1 cellular context compared by ENCODE assay signal in the genomic region with DNA sequence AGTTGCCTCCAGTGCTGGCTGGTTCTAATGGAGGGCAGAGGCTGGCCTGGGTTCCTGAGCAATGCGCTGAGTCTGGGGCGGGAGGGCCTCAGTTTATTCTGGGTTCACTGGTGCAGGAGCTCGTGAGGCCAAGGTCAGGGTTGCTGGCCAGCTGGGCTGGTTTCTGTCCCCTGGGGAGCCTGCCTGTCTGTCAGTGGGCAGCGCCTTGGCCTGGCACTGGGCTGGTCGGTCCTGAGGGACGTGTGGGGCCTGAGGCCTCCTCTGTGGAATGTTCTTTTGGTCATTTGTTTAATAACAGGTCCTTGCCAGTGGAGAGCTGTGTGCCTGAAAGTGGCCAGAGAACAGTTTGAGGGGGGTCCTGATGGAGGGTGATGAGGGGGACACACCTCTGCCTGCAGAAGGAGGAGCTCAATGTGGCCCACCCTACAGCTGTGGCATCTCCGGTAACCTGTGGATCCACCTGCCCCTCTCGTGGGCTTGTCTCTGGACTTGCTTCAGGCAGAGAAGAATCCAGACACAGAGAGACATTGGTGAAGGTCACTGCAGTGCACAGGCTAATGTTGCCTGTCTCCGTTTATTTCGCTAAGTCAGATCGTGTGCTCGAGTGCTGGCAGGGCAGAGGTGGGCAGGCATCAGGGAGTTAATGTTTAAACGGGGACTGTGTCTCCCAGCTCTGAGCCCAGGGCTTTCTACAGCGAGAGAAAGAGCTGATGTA.
A peak's percentile ranks its signal among the peaks of the same experiment; 100 is the strongest.
TF ChIP-seq lines count a peak whose summit lies in the region.

No MANE protein-coding gene starts in this region.

TF ChIP-seq in HepG2, 621 proteins besides CTCF, POLR2A, EP300 and RAD21 (continued from another document and continues in another):
- TF ChIP-seq ZNF562 (CRISPR knock-in tag; IDR thresholded peaks at IDR 0.05; ENCODE audit: borderline replicate concordance) (no peak), ZNF567 (CRISPR knock-in tag; IDR thresholded peaks at IDR 0.05; ENCODE audit: borderline replicate concordance) (0 out of 2 replicates have a peak, but pooled peaks have one; percentile 73), CBFB (CRISPR knock-in tag; IDR thresholded peaks at IDR 0.05) (no peak), MXD1 (CRISPR knock-in tag; IDR thresholded peaks at IDR 0.05) (peak; percentile 15; the same call in 1 of the 2 replicates), TFAP4 (IDR thresholded peaks at IDR 0.05; ENCODE audit: borderline replicate concordance, low read depth) (peak; percentile 88), RCOR2 (CRISPR knock-in tag; IDR thresholded peaks at IDR 0.05) (no peak), ARID5B (CRISPR knock-in tag; IDR thresholded peaks at IDR 0.05) (peak; percentile 47), BHLHE40 (IDR thresholded peaks at IDR 0.05; ENCODE audit: low read length) (no peak), ZNF607 (CRISPR knock-in tag; IDR thresholded peaks at IDR 0.05; ENCODE audit: borderline replicate concordance) (0 out of 2 replicates have a peak, but pooled peaks have one; percentile 67), CEBPB (IDR thresholded peaks at IDR 0.05; ENCODE audit: borderline replicate concordance, low read depth, low read length) (no peak), NR2C2 (CRISPR knock-in tag; IDR thresholded peaks at IDR 0.05; ENCODE audit: borderline replicate concordance) (peak; percentile 36; the same call in 1 of the 2 replicates), NR2F1 (CRISPR knock-in tag; IDR thresholded peaks at IDR 0.05) (0 out of 4 replicates have a peak, but pooled peaks of 1 of the 2 experiments have one; percentile 17), ASH2L (IDR thresholded peaks at IDR 0.05; ENCODE audit: insufficient read length, low read depth, low read length) (peak; percentile 22), DR1 (CRISPR knock-in tag; IDR thresholded peaks at IDR 0.05) (0 out of 2 replicates have a peak, but pooled peaks have one; percentile 4), POLR2G (IDR thresholded peaks at IDR 0.05; ENCODE audit: low read depth, low read length) (peak; percentile 26), MBNL3 (CRISPR knock-in tag; conservative IDR thresholded peaks at IDR 0.05) (no peak), ZNF550 (CRISPR knock-in tag; IDR thresholded peaks at IDR 0.05; ENCODE audit: borderline replicate concordance) (no peak; the same call in 1 of the 2 replicates), GZF1 (CRISPR knock-in tag; IDR thresholded peaks at IDR 0.05) (no peak), MAX (IDR thresholded peaks at IDR 0.05) (peak; percentile 56), ZNF816 (CRISPR knock-in tag; IDR thresholded peaks at IDR 0.05; ENCODE audit: borderline replicate concordance) (no peak), ZBTB1 (CRISPR knock-in tag; IDR thresholded peaks at IDR 0.05; ENCODE audit: borderline replicate concordance) (no peak), CC2D1A (CRISPR knock-in tag; IDR thresholded peaks at IDR 0.05) (no peak), PITX1 (CRISPR knock-in tag; IDR thresholded peaks at IDR 0.05) (0 out of 2 replicates have a peak, but pooled peaks have one; percentile 2), SPEN (CRISPR knock-in tag; IDR thresholded peaks at IDR 0.05; ENCODE audit: low read depth) (no peak), ZNF501 (CRISPR knock-in tag; IDR thresholded peaks at IDR 0.05) (peak; percentile 40; the same call in 1 of the 2 replicates), AGO2 (optimal IDR thresholded peaks at IDR 0.05; ENCODE audit: low read depth, low read length) (peak; percentile 22), ZNF414 (CRISPR knock-in tag; IDR thresholded peaks at IDR 0.05) (no peak), MAFK (conservative IDR thresholded peaks at IDR 0.05 in 1 of 2, IDR thresholded peaks at IDR 0.05 in 1 of 2; ENCODE audit: low read length in 2 of 2) (0 out of 4 replicates have a peak, but pooled peaks of 1 of the 2 experiments have one; percentile 1), ZBTB10 (CRISPR knock-in tag; IDR thresholded peaks at IDR 0.05; ENCODE audit: borderline replicate concordance) (no peak), RFX1 (IDR thresholded peaks at IDR 0.05) (no peak), ZNF563 (CRISPR knock-in tag; IDR thresholded peaks at IDR 0.05) (no peak), ZNF160 (CRISPR knock-in tag; IDR thresholded peaks at IDR 0.05) (peak; percentile 16; the same call in 1 of the 2 replicates), SMC3 (IDR thresholded peaks at IDR 0.05; ENCODE audit: low read length) (no peak), YEATS2 (CRISPR knock-in tag; IDR thresholded peaks at IDR 0.05; ENCODE audit: borderline replicate concordance) (no peak), CSRNP2 (CRISPR knock-in tag; conservative IDR thresholded peaks at IDR 0.05; ENCODE audit: low read depth) (no peak), ZNF768 (CRISPR knock-in tag; IDR thresholded peaks at IDR 0.05) (no peak), JDP2 (CRISPR knock-in tag; IDR thresholded peaks at IDR 0.05; ENCODE audit: borderline replicate concordance) (no peak), ZNF670 (CRISPR knock-in tag; IDR thresholded peaks at IDR 0.05; ENCODE audit: borderline replicate concordance) (no peak), ZNF883 (CRISPR knock-in tag; IDR thresholded peaks at IDR 0.05; ENCODE audit: not compliant biosample characterization) (peak; percentile 20), SIX4 (CRISPR knock-in tag; IDR thresholded peaks at IDR 0.05) (no peak), ZSCAN25 (CRISPR knock-in tag; IDR thresholded peaks at IDR 0.05) (peak; percentile 87), TAF15 (IDR thresholded peaks at IDR 0.05; ENCODE audit: low read depth, low read length, poor library complexity, severe bottlenecking) (no peak), PHF8 (CRISPR knock-in tag; IDR thresholded peaks at IDR 0.05) (0 out of 2 replicates have a peak, but pooled peaks have one; percentile 8)
- TF ChIP-seq, protein P1, sequence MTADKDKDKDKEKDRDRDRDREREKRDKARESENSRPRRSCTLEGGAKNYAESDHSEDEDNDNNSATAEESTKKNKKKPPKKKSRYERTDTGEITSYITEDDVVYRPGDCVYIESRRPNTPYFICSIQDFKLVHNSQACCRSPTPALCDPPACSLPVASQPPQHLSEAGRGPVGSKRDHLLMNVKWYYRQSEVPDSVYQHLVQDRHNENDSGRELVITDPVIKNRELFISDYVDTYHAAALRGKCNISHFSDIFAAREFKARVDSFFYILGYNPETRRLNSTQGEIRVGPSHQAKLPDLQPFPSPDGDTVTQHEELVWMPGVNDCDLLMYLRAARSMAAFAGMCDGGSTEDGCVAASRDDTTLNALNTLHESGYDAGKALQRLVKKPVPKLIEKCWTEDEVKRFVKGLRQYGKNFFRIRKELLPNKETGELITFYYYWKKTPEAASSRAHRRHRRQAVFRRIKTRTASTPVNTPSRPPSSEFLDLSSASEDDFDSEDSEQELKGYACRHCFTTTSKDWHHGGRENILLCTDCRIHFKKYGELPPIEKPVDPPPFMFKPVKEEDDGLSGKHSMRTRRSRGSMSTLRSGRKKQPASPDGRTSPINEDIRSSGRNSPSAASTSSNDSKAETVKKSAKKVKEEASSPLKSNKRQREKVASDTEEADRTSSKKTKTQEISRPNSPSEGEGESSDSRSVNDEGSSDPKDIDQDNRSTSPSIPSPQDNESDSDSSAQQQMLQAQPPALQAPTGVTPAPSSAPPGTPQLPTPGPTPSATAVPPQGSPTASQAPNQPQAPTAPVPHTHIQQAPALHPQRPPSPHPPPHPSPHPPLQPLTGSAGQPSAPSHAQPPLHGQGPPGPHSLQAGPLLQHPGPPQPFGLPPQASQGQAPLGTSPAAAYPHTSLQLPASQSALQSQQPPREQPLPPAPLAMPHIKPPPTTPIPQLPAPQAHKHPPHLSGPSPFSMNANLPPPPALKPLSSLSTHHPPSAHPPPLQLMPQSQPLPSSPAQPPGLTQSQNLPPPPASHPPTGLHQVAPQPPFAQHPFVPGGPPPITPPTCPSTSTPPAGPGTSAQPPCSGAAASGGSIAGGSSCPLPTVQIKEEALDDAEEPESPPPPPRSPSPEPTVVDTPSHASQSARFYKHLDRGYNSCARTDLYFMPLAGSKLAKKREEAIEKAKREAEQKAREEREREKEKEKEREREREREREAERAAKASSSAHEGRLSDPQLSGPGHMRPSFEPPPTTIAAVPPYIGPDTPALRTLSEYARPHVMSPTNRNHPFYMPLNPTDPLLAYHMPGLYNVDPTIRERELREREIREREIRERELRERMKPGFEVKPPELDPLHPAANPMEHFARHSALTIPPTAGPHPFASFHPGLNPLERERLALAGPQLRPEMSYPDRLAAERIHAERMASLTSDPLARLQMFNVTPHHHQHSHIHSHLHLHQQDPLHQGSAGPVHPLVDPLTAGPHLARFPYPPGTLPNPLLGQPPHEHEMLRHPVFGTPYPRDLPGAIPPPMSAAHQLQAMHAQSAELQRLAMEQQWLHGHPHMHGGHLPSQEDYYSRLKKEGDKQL (CRISPR knock-in tag; IDR thresholded peaks at IDR 0.05; ENCODE audit: low read depth) = no peak
